ENCODE assay signal across 19 cellular contexts in the genomic region with DNA sequence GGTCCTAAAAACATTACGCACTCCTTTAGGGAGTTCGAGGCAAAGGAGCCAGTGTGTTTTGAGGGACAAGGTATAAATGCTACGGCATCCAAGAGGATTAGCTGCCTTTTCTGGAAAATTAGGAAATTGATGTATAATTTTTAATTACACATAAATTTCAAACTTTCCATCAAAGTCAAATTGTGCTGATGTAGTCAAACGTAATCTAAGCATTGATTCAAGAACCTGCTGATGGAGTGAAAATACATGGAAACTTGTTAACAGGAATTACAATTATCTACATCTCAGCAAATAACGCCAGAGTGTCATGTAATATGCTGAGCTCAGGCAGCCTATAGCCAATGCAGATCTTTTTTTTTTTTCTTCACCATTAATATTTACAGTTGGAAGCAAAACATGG.
DNase-seq lines count a peak whose midpoint lies in the region; ATAC-seq, FAIRE-seq and TF ChIP-seq lines count a peak whose summit lies in the region.
"Had no signal": no experiment of that assay in that cellular context is flagged by ENCODE, and none has a peak within 500 bp of the region (broad histone marks: within the 10 kb centered on the region; RNA-seq: fewer than 3 reads in every experiment).

No MANE protein-coding gene starts in this region.

- H3F3A ChIP-seq in Loucy (ENCODE audit: low read depth): peaks cover 3% of the 10 kb centered on the region; the same call in 1 of the 2 replicates

- in situ Hi-C loops in K562 (cut with MboI) (no loop called here), GM13976 (cut with MboI; ENCODE audit: low sequenced_read_pairs, unreplicated experiment) (no loop called here)

- no peak for TF ChIP-seq POLR2A in K562 (conservative IDR thresholded peaks at IDR 0.05)

- intact Hi-C loops in K562 (cut with micrococcal nuclease): no loop called here

- H3K9ac ChIP-seq in Loucy (ENCODE audit: low read depth, low read length, poor library complexity, severe bottlenecking) (no peak overlapping the region), K562 (ENCODE audit: insufficient read depth in 1 of 2, low read depth in 2 of 2, low read length in 2 of 2) (no peak overlapping the region)

- H3K27ac ChIP-seq in K562 (ENCODE audit: extremely low read depth, low read depth, low read length): no peak overlapping the region
- H3K27ac ChIP-seq: HL-60 had no signal

- no peak for DNase-seq in D721Med (ENCODE audit: insufficient read length, low spot score)
- no peak for DNase-seq in K562 (ENCODE audit: extremely low read depth in 1 of 4, low spot score in 3 of 4)
- no peak for DNase-seq in GM13976 (ENCODE audit: low spot score)
- no peak for DNase-seq in NCI-H1105 (lab: John Stamatoyannopoulos, UW)
- DNase-seq: ACHN; BE2C; C1 segment of cervical spinal cord; CD4-positive, CD25-positive, alpha-beta regulatory T cell; CD8-positive, alpha-beta memory T cell; GOT3; H7; HFFc6 had no signal

- no peak for TF ChIP-seq CTCF in D721Med (IDR thresholded peaks at IDR 0.05; ENCODE audit: insufficient read depth, missing control alignments)
- no peak for TF ChIP-seq CTCF in Loucy (conservative IDR thresholded peaks at IDR 0.05; ENCODE audit: low read length)
- no peak for TF ChIP-seq CTCF in K562 (IDR thresholded peaks at IDR 0.05 in 2 of 3, conservative IDR thresholded peaks at IDR 0.05 in 1 of 3; ENCODE audit: insufficient read depth in 2 of 3, low read depth in 1 of 3, low read length in 3 of 3)
- no peak for TF ChIP-seq CTCF in GM13976 (IDR thresholded peaks at IDR 0.05; ENCODE audit: borderline replicate concordance, control extremely low read depth, extremely low read depth, insufficient read depth, missing control alignments)

- H2AFZ ChIP-seq in Loucy (ENCODE audit: low read length) (peak overlapping the region; percentile 72), K562 (ENCODE audit: low read depth, low read length) (no peak overlapping the region)

- ATAC-seq in K562: no peak
- ATAC-seq in GM19455 (IDR thresholded peaks at IDR 0.05; ENCODE audit: unreplicated experiment): no peak
- ATAC-seq: HCT116 had no signal

- H3K27me3 ChIP-seq in Loucy (ENCODE audit: insufficient read depth, low read length, poor library complexity, severe bottlenecking) (no peaks in the 10 kb centered on the region), K562 (ENCODE audit: control insufficient read depth in 2 of 2, insufficient read depth in 2 of 2, low read length in 2 of 2) (no peaks in the 10 kb centered on the region)
- H3K27me3 ChIP-seq: BE2C had no signal

- CTCF ChIA-PET in K562 (lab: Yijun Ruan, JAX; ENCODE audit: low intra/inter-chr PET ratio): no interaction called here

- under 1% methylated on average over 5 of the region's 5 CpGs for WGBS in K562 (ENCODE audit: insufficient coverage, low coverage, missing lambda C conversion rate)

- H3K36me3 ChIP-seq in Loucy (ENCODE audit: insufficient read depth, low read length) (no peaks in the 10 kb centered on the region), K562 (ENCODE audit: control insufficient read depth, insufficient read depth, low read length) (no peaks in the 10 kb centered on the region)
- H3K36me3 ChIP-seq: BE2C had no signal

- H3K4me1 ChIP-seq in Loucy (ENCODE audit: insufficient read depth, low read length, poor library complexity, severe bottlenecking) (peaks cover 62% of the 10 kb centered on the region), K562 (replicated peaks in 1 of 2; ENCODE audit: control insufficient read depth in 2 of 2, insufficient read depth in 2 of 2, low read length in 2 of 2) (no peaks in the 10 kb centered on the region)
- H3K4me1 ChIP-seq: BE2C had no signal

- H3K9me2 ChIP-seq in Loucy (replicated peaks; ENCODE audit: low read depth, low read length): no peaks in the 10 kb centered on the region

- no peak for TF ChIP-seq RAD21 in K562 (CRISPR knock-in tag; conservative IDR thresholded peaks at IDR 0.05 in 1 of 2, IDR thresholded peaks at IDR 0.05 in 1 of 2)

- no peak for TF ChIP-seq EP300 in K562 (IDR thresholded peaks at IDR 0.05; ENCODE audit: low read length)

- no peak overlapping the region for H3K4me3 ChIP-seq in Loucy (ENCODE audit: low read length, poor library complexity, severe bottlenecking)
- no peak overlapping the region for H3K4me3 ChIP-seq in K562

- POLR2A ChIA-PET in K562 (lab: Yijun Ruan, JAX): no interaction called here

- H3K4me2 ChIP-seq in Loucy (ENCODE audit: low read depth, low read length, poor library complexity, severe bottlenecking) (peak overlapping the region; percentile 22), K562 (ENCODE audit: insufficient read depth, low read length) (no peak overlapping the region)

- FAIRE-seq in D721Med (lab: Jason Lieb, UNC) (peak; percentile 68), K562 (lab: Jason Lieb, UNC) (no peak)
- FAIRE-seq: G401.6, GM12891, GM18507 had no signal

- H3K79me2 ChIP-seq in Loucy (ENCODE audit: insufficient read depth, low read length): no peaks in the 10 kb centered on the region
- no peaks in the 10 kb centered on the region for H3K79me2 ChIP-seq in K562 (ENCODE audit: control insufficient read depth, insufficient read depth, low read length)

- no peaks in the 10 kb centered on the region for H3K9me1 ChIP-seq in K562 (ENCODE audit: control insufficient read depth, insufficient read depth, low read length)

- BruUV-seq in K562 (replicated peaks; lab: Mats Ljungman, UMichigan): no TSS peak

- H4K20me1 ChIP-seq in Loucy (ENCODE audit: insufficient read depth, low read length, poor library complexity, severe bottlenecking) (no peaks in the 10 kb centered on the region), K562 (replicated peaks; ENCODE audit: control insufficient read depth, insufficient read depth, low read length) (no peaks in the 10 kb centered on the region)

- H3K9me3 ChIP-seq in Loucy (ENCODE audit: insufficient read depth, low read depth, low read length): no peaks in the 10 kb centered on the region
- H3K9me3 ChIP-seq in K562 (replicated peaks; ENCODE audit: control insufficient read depth, insufficient read depth, low read depth, low read length): no peaks in the 10 kb centered on the region
- H3K9me3 ChIP-seq: BE2C had no signal

TF ChIP-seq in K562, 482 proteins besides CTCF, POLR2A, EP300 and RAD21 (continues in another document):
- TF ChIP-seq NFATC3 (IDR thresholded peaks at IDR 0.05) (no peak), STAT5B (CRISPR knock-in tag; IDR thresholded peaks at IDR 0.05) (no peak), ZNF197 (CRISPR knock-in tag; IDR thresholded peaks at IDR 0.05; ENCODE audit: low read depth) (no peak), MYC (IDR thresholded peaks at IDR 0.05; ENCODE audit: low read depth, low read length) (no peak), MYC (CRISPR knock-in tag; IDR thresholded peaks at IDR 0.05; ENCODE audit: borderline replicate concordance, low read depth) (no peak), ZNF23 (CRISPR knock-in tag; IDR thresholded peaks at IDR 0.05) (no peak), ZNF695 (CRISPR knock-in tag; IDR thresholded peaks at IDR 0.05) (no peak), FOXK2 (conservative IDR thresholded peaks at IDR 0.05 in 1 of 2, IDR thresholded peaks at IDR 0.05 in 1 of 2; ENCODE audit: low read depth in 2 of 2) (no peak), FOXJ3 (CRISPR knock-in tag; IDR thresholded peaks at IDR 0.05) (no peak), JUNB (CRISPR knock-in tag; conservative IDR thresholded peaks at IDR 0.05) (no peak), NR2F6 (CRISPR knock-in tag; IDR thresholded peaks at IDR 0.05) (no peak), MCM2 (IDR thresholded peaks at IDR 0.05; ENCODE audit: low read depth) (no peak), ZNF316 (IDR thresholded peaks at IDR 0.05) (peak; percentile 75), ZFP30 (CRISPR knock-in tag; IDR thresholded peaks at IDR 0.05; ENCODE audit: borderline replicate concordance) (no peak), ARNT (IDR thresholded peaks at IDR 0.05) (no peak), ZNF184 (CRISPR knock-in tag; IDR thresholded peaks at IDR 0.05) (no peak), ZNF253 (CRISPR knock-in tag; conservative IDR thresholded peaks at IDR 0.05) (no peak), BDP1 (IDR thresholded peaks at IDR 0.05; ENCODE audit: insufficient read depth, insufficient read length) (no peak), C11orf30 (IDR thresholded peaks at IDR 0.05; ENCODE audit: low read depth) (peak; percentile 54), ZNF830 (CRISPR knock-in tag; IDR thresholded peaks at IDR 0.05) (no peak), HDAC3 (IDR thresholded peaks at IDR 0.05; ENCODE audit: borderline replicate concordance, partially characterized antibody) (no peak), CEBPG (CRISPR knock-in tag; IDR thresholded peaks at IDR 0.05) (no peak), CEBPG (tag; conservative IDR thresholded peaks at IDR 0.05 in 1 of 2, IDR thresholded peaks at IDR 0.05 in 1 of 2) (no peak), MAFF (IDR thresholded peaks at IDR 0.05; ENCODE audit: low read length) (peak; percentile 51; the same call in 1 of the 2 replicates)
- TF ChIP-seq, protein P1, sequence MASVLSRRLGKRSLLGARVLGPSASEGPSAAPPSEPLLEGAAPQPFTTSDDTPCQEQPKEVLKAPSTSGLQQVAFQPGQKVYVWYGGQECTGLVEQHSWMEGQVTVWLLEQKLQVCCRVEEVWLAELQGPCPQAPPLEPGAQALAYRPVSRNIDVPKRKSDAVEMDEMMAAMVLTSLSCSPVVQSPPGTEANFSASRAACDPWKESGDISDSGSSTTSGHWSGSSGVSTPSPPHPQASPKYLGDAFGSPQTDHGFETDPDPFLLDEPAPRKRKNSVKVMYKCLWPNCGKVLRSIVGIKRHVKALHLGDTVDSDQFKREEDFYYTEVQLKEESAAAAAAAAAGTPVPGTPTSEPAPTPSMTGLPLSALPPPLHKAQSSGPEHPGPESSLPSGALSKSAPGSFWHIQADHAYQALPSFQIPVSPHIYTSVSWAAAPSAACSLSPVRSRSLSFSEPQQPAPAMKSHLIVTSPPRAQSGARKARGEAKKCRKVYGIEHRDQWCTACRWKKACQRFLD (CRISPR knock-in tag; IDR thresholded peaks at IDR 0.05): no peak
- TF ChIP-seq, protein P2, sequence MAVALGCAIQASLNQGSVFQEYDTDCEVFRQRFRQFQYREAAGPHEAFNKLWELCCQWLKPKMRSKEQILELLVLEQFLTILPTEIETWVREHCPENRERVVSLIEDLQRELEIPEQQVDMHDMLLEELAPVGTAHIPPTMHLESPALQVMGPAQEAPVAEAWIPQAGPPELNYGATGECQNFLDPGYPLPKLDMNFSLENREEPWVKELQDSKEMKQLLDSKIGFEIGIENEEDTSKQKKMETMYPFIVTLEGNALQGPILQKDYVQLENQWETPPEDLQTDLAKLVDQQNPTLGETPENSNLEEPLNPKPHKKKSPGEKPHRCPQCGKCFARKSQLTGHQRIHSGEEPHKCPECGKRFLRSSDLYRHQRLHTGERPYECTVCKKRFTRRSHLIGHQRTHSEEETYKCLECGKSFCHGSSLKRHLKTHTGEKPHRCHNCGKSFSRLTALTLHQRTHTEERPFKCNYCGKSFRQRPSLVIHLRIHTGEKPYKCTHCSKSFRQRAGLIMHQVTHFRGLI (CRISPR knock-in tag; IDR thresholded peaks at IDR 0.05): no peak
